8 cellular contexts compared by ENCODE assay signal in genomic region chr11:93740031-93740801, GRCh38. TPM values are rescaled to one million over a fixed set of nuclear protein-coding genes. Genes with fewer than 3 reads are reported as not detected.
DNase-seq lines count a peak whose midpoint lies in the region; ATAC-seq, FAIRE-seq and TF ChIP-seq lines count a peak whose summit lies in the region.

No MANE protein-coding gene starts in this region.

- H3K4me2 ChIP-seq in endothelial cell of umbilical vein (ENCODE audit: insufficient read depth, low read length) (peak overlapping the region; percentile 83), neuronal stem cell (ENCODE audit: insufficient read depth, low read length, poor library complexity, severe bottlenecking) (peak overlapping the region; percentile 56)

- H3K27me3 ChIP-seq in endothelial cell of umbilical vein (ENCODE audit: control insufficient read depth in 2 of 2, insufficient read depth in 2 of 2, low read length in 2 of 2): no peaks in the 10 kb centered on the region
- no peaks in the 10 kb centered on the region for H3K27me3 ChIP-seq in neuronal stem cell (ENCODE audit: control insufficient read depth in 3 of 3, insufficient read depth in 3 of 3, low read depth in 1 of 3, low read length in 3 of 3)

- peak overlapping the region; percentile 54 for H3K27ac ChIP-seq in endothelial cell of umbilical vein (ENCODE audit: insufficient read depth, low read depth, low read length)
- no peak overlapping the region for H3K27ac ChIP-seq in neuronal stem cell (replicated peaks; ENCODE audit: low read length)

- H3K4me3 ChIP-seq in WI38 (ENCODE audit: low read depth, low read length) (peak overlapping the region; percentile 93), endothelial cell of umbilical vein (replicated peaks in 1 of 3; ENCODE audit: insufficient read depth in 1 of 3, low read depth in 1 of 3, low read length in 3 of 3) (peak overlapping the region; percentile 75 to 99 (median 93)), neuronal stem cell (ENCODE audit: low read length in 2 of 2) (peak overlapping the region; percentile 81 to 96)

- H2BK12ac ChIP-seq in neuronal stem cell (ENCODE audit: low read length): no peak overlapping the region

- FAIRE-seq in endothelial cell of umbilical vein (lab: Jason Lieb, UNC): no peak

- CTCF ChIA-PET in endothelial cell of umbilical vein (lab: Charles Lee): interaction anchor here (0.6 to 2.8 kb wide), 6 partner anchors 9 to 1228 kb away, joined by 3 to 16 read pairs (median 4); partner anchors contain the start of gene MED17

- no peak overlapping the region for H3K18ac ChIP-seq in neuronal stem cell (ENCODE audit: low read length)

- H2BK5ac ChIP-seq in neuronal stem cell (ENCODE audit: low read length): no peak overlapping the region

- no peak overlapping the region for H3K23ac ChIP-seq in neuronal stem cell (ENCODE audit: low read depth, low read length, poor library complexity)

- H3K4me1 ChIP-seq in endothelial cell of umbilical vein (ENCODE audit: control insufficient read depth, extremely low read depth, insufficient read depth, low read length): peaks cover 38% of the 10 kb centered on the region
- H3K4me1 ChIP-seq in neuronal stem cell (ENCODE audit: control insufficient read depth in 2 of 2, insufficient read depth in 1 of 2, low read depth in 1 of 2, low read length in 2 of 2): peaks cover 3 to 22% of the 10 kb centered on the region in 2 donors

- H4K8ac ChIP-seq in neuronal stem cell (ENCODE audit: low read depth, low read length): no peak overlapping the region

- BruUV-seq in endothelial cell of umbilical vein (replicated peaks; lab: Mats Ljungman, UMichigan): no TSS peak

- peak; percentile 22 for ATAC-seq in HG03442 (IDR thresholded peaks at IDR 0.05; ENCODE audit: unreplicated experiment)
- ATAC-seq in GM18867 (IDR thresholded peaks at IDR 0.05; ENCODE audit: unreplicated experiment): no peak

- peaks cover 4% of the 10 kb centered on the region for H3K79me1 ChIP-seq in neuronal stem cell (ENCODE audit: low read depth, low read length)

- POLR2A ChIA-PET in endothelial cell of umbilical vein (lab: Charles Lee): interaction anchor here (0.7 to 2.8 kb wide), 7 partner anchors 8 to 76 kb away, joined by 3 to 47 read pairs (median 5); partner anchors contain the start of gene MED17

- no peak overlapping the region for H2BK120ac ChIP-seq in neuronal stem cell (ENCODE audit: low read depth, low read length)

- H4K91ac ChIP-seq in neuronal stem cell (ENCODE audit: low read depth, low read length, poor library complexity): no peak overlapping the region

- no peak overlapping the region for H3K4ac ChIP-seq in neuronal stem cell (ENCODE audit: low read length)

- peak; percentile 65 for TF ChIP-seq POLR2A in endothelial cell of umbilical vein (IDR thresholded peaks at IDR 0.05; ENCODE audit: low read depth, low read length)

- no peak overlapping the region for H2BK15ac ChIP-seq in neuronal stem cell (ENCODE audit: low read length)

- H3K9ac ChIP-seq in endothelial cell of umbilical vein (replicated peaks; ENCODE audit: extremely low read depth, insufficient read depth, low read length): peak overlapping the region; percentile 92
- peak overlapping the region; percentile 63 for H3K9ac ChIP-seq in neuronal stem cell (ENCODE audit: low read depth, low read length, poor library complexity)

- no peak overlapping the region for H2AFZ ChIP-seq in endothelial cell of umbilical vein (ENCODE audit: low read depth, low read length)
- no peak overlapping the region for H2AFZ ChIP-seq in neuronal stem cell (ENCODE audit: low read length)

- H3K36me3 ChIP-seq in endothelial cell of umbilical vein (ENCODE audit: control insufficient read depth in 2 of 2, extremely low read depth in 1 of 2, insufficient read depth in 2 of 2, low read length in 2 of 2) (peaks cover 8 to 30% of the 10 kb centered on the region in 2 experiments), neuronal stem cell (replicated peaks in 1 of 2; ENCODE audit: control insufficient read depth in 2 of 2, insufficient read depth in 2 of 2, low read length in 2 of 2) (peaks cover 7 to 60% of the 10 kb centered on the region in 2 donors)

- H2AK5ac ChIP-seq in neuronal stem cell (ENCODE audit: low read depth, low read length): no peak overlapping the region

- H3K9me1 ChIP-seq in endothelial cell of umbilical vein (replicated peaks; ENCODE audit: control insufficient read depth, extremely low read depth, insufficient read depth, low read length): no peaks in the 10 kb centered on the region

- H3K14ac ChIP-seq in neuronal stem cell (ENCODE audit: low read length): no peak overlapping the region

- no CpG with 5 or more reads among the region's 21 CpGs for WGBS in neuronal stem cell (ENCODE audit: extremely low coverage in 2 of 2, insufficient read length in 2 of 2, insufficient replicate concordance in 1 of 2), 2 donors

- no peak for TF ChIP-seq CTCF in WI38 (IDR thresholded peaks at IDR 0.05; ENCODE audit: low read depth, low read length)
- no peak for TF ChIP-seq CTCF in endothelial cell of umbilical vein (IDR thresholded peaks at IDR 0.05; ENCODE audit: extremely low read depth in 1 of 2, insufficient read depth in 1 of 2, low read depth in 1 of 2, low read length in 2 of 2)

- H3K9me3 ChIP-seq in endothelial cell of umbilical vein (replicated peaks; ENCODE audit: control insufficient read depth, insufficient read depth, low read length) (no peaks in the 10 kb centered on the region), neuronal stem cell (replicated peaks in 1 of 2; ENCODE audit: control insufficient read depth in 2 of 2, insufficient read depth in 1 of 2, low read depth in 1 of 2, low read length in 2 of 2) (no peaks in the 10 kb centered on the region)

- intact Hi-C loops in endothelial cell of umbilical vein (cut with micrococcal nuclease): loop anchor here (1.0 to 10.0 kb wide), 2 partner anchors 79 to 755 kb away; partner anchors contain the start of genes ANKRD49, CEP295 and MRE11

- DNase-seq in DMS53 treated with DMSO at 0.1 percent for 48 hours (lab: John Stamatoyannopoulos, UW; ENCODE audit: unreplicated experiment) (peak; percentile 56), endothelial cell of umbilical vein (ENCODE audit: low read depth, low spot score) (peak; percentile 16), neuronal stem cell (ENCODE audit: low spot score) (no peak), HuH-7 (ENCODE audit: low spot score) (no peak), activated gamma-delta T cell treated with Interleukin-2 at 50 U/mL for 16 hours (no peak)

- H3K79me2 ChIP-seq in endothelial cell of umbilical vein (ENCODE audit: control insufficient read depth, insufficient read depth, low read length): peaks cover 71% of the 10 kb centered on the region

- H4K20me1 ChIP-seq in endothelial cell of umbilical vein (replicated peaks; ENCODE audit: control insufficient read depth, extremely low read depth, insufficient read depth, low read length): peaks cover 11% of the 10 kb centered on the region

- dilution Hi-C loops in endothelial cell of umbilical vein (cut with MboI; ENCODE audit: extremely low pct_ligation_motif_present, low sequenced_read_pairs): no loop called here

TF ChIP-seq in endothelial cell of umbilical vein, 7 proteins besides CTCF, POLR2A, EP300 and RAD21:
- TF ChIP-seq FOS (IDR thresholded peaks at IDR 0.05; ENCODE audit: borderline replicate concordance, insufficient read depth, low read length) (peak; percentile 23), GATA2 (IDR thresholded peaks at IDR 0.05; ENCODE audit: insufficient read depth, insufficient read length, low read depth, low read length) (no peak), POLR2AphosphoS5 (IDR thresholded peaks at IDR 0.05; ENCODE audit: insufficient read depth, low read depth, low read length) (peak; percentile 53)

RNA-seq across cellular contexts. Expression of gene TAF1D, which starts 1.1 kb away (rescaled TPM):
- total RNA-seq in endothelial cell of umbilical vein: 172 and 181 TPM in 2 replicates
- 39.7 and 60.7 TPM in 2 replicates for polyA plus RNA-seq in endothelial cell of umbilical vein
- polyA plus RNA-seq in endothelial cell of umbilical vein (2011; cell fraction: cytosol; rRNA removed): 74.3 and 83.3 TPM in 2 replicates
- 322 and 436 TPM in 2 replicates for polyA plus RNA-seq in endothelial cell of umbilical vein (2011; cell fraction: nucleus; rRNA removed)
- polyA plus RNA-seq in endothelial cell of umbilical vein (2012): 155 and 190 TPM in 2 replicates
- polyA minus RNA-seq in endothelial cell of umbilical vein: 49.6 and 68.3 TPM in 2 replicates
- 96.9 TPM for polyA minus RNA-seq in endothelial cell of umbilical vein (2011; cell fraction: cytosol; rRNA and poly(A)+ RNA removed)
- 205 and 310 TPM in 2 replicates for polyA minus RNA-seq in endothelial cell of umbilical vein (2011; cell fraction: nucleus; rRNA and poly(A)+ RNA removed)
- 175 TPM for polyA plus RNA-seq in neuronal stem cell (2013, experiment 1 of 2)
- 189 TPM for polyA plus RNA-seq in neuronal stem cell (2013, experiment 2 of 2)

RNA-seq across cellular contexts. Expression of gene C11orf54, which starts 1.3 kb away (rescaled TPM):
- 17.7 and 18.7 TPM in 2 replicates for total RNA-seq in endothelial cell of umbilical vein
- polyA plus RNA-seq in endothelial cell of umbilical vein: 3.2 and 4.2 TPM in 2 replicates
- 6.3 and 8.2 TPM in 2 replicates for polyA plus RNA-seq in endothelial cell of umbilical vein (2011; cell fraction: cytosol; rRNA removed)
- 14.7 and 14.9 TPM in 2 replicates for polyA plus RNA-seq in endothelial cell of umbilical vein (2011; cell fraction: nucleus; rRNA removed)
- 17.4 and 20.8 TPM in 2 replicates for polyA plus RNA-seq in endothelial cell of umbilical vein (2012)
- polyA minus RNA-seq in endothelial cell of umbilical vein: 3.5 and 5.0 TPM in 2 replicates
- 9.7 TPM for polyA minus RNA-seq in endothelial cell of umbilical vein (2011; cell fraction: cytosol; rRNA and poly(A)+ RNA removed)
- 6.6 and 10.0 TPM in 2 replicates for polyA minus RNA-seq in endothelial cell of umbilical vein (2011; cell fraction: nucleus; rRNA and poly(A)+ RNA removed)
- 27.8 TPM for polyA plus RNA-seq in neuronal stem cell (2013, experiment 1 of 2)
- 29.1 TPM for polyA plus RNA-seq in neuronal stem cell (2013, experiment 2 of 2)

RNA-seq across cellular contexts. Expression of gene MED17, which starts 43.9 kb away (rescaled TPM):
- 33.5 and 40.6 TPM in 2 replicates for total RNA-seq in endothelial cell of umbilical vein
- polyA plus RNA-seq in endothelial cell of umbilical vein: 9.8 and 11.3 TPM in 2 replicates
- 11.0 and 11.7 TPM in 2 replicates for polyA plus RNA-seq in endothelial cell of umbilical vein (2011; cell fraction: cytosol; rRNA removed)
- polyA plus RNA-seq in endothelial cell of umbilical vein (2011; cell fraction: nucleus; rRNA removed): 43.2 and 49.1 TPM in 2 replicates
- polyA plus RNA-seq in endothelial cell of umbilical vein (2012): 21.4 and 27.4 TPM in 2 replicates
- 18.1 and 20.4 TPM in 2 replicates for polyA minus RNA-seq in endothelial cell of umbilical vein
- polyA minus RNA-seq in endothelial cell of umbilical vein (2011; cell fraction: cytosol; rRNA and poly(A)+ RNA removed): 24.5 TPM
- 58.9 and 59.8 TPM in 2 replicates for polyA minus RNA-seq in endothelial cell of umbilical vein (2011; cell fraction: nucleus; rRNA and poly(A)+ RNA removed)
- 18.2 TPM for polyA plus RNA-seq in neuronal stem cell (2013, experiment 1 of 2)
- 19.0 TPM for polyA plus RNA-seq in neuronal stem cell (2013, experiment 2 of 2)

Comparison
In these comparisons a context has a peak if more than half of its experiments do, and no peak if none do; other contexts are left out.
1. DNase-seq: peak in DMS53 treated with DMSO at 0.1 percent for 48 hours (single experiment) and endothelial cell of umbilical vein (single experiment); none in neuronal stem cell (single experiment), HuH-7 (single experiment) and activated gamma-delta T cell treated with Interleukin-2 at 50 U/mL for 16 hours (single experiment).
2. Peak in every context shown above with its lines, with median percentiles within 50 percentile points of each other: H3K4me3 ChIP-seq.